ENCODE assay signal across 9 cellular contexts in the genomic region with DNA sequence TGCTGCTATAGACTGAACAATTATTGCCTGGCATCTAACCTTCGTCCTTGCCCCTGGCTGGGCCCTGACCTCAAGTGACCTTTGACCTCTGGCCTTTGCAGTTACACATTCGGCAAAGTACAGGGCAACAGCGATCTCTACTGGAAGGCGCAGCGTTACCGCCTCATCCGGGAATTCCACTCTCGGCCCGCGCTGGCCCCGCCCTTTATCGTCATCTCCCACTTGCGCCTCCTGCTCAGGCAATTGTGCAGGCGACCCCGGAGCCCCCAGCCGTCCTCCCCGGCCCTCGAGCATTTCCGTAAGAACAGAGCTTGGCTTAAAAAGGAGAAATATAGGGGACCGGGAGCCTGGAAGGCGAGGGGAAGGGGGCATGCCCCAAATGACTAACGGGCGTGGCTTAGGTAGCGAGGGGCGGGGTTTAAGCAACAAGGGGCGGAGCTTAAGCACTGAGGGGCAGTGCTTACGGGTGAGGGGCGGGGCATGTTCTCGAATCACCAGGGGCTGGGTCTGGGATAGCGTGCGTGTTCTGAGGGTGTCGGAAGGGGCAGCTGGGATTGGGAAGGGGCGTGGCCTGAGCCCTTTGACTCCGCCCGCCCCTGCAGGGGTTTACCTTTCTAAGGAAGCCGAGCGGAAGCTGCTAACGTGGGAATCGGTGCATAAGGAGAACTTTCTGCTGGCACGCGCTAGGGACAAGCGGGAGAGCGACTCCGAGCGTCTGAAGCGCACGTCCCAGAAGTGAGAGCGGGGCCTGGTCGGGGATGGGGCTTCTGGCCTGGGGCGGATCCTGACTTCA. TPM values are rescaled to one million over a fixed set of nuclear protein-coding genes. Genes with fewer than 3 reads are reported as not detected.
DNase-seq lines count a peak whose midpoint lies in the region; ATAC-seq and TF ChIP-seq lines count a peak whose summit lies in the region.
"Had no signal": no experiment of that assay in that cellular context is flagged by ENCODE, and none has a peak within 500 bp of the region (broad histone marks: within the 10 kb centered on the region; RNA-seq: fewer than 3 reads in every experiment).

No MANE protein-coding gene starts in this region.

- H4K20me1 ChIP-seq in SK-N-SH (ENCODE audit: insufficient read depth) (no peaks in the 10 kb centered on the region), osteoblast (ENCODE audit: insufficient read depth, low read length) (no peaks in the 10 kb centered on the region)

- CTCF ChIA-PET in SK-N-SH (lab: Yijun Ruan, JAX): interaction anchor here (0.8 to 3.8 kb wide), 4 partner anchors 12 to 135 kb away, joined by 3 to 41 read pairs (median 16); no protein-coding TSS in a partner anchor

- intact Hi-C loops in adrenal gland (cut with DNase I): loop anchor here in 1 of 2 donors (10.0 kb wide), 1 partner anchor 136 kb away; the partner anchor contains the start of gene KCNA7
- intact Hi-C loops in transverse colon (cut with DNase I; ENCODE audit: low total_unique reads): no loop called here

- H3K9me2 ChIP-seq in SK-N-SH: no peaks in the 10 kb centered on the region

- 89% methylated on average over 50 of the region's 50 CpGs for WGBS in SK-N-SH (ENCODE audit: low lambda C conversion rate)
- WGBS in adrenal gland, 4 donors: 38 to 55% (median 45%) methylated on average over 33 to 50 of the region's 50 CpGs
- WGBS in liver: 28% methylated on average over 50 of the region's 50 CpGs
- WGBS in transverse colon (ENCODE audit: low coverage in 1 of 2), 2 donors: 69 to 83% methylated on average over 18 to 50 of the region's 50 CpGs

- H3K4me3 ChIP-seq in SK-N-SH (ENCODE audit: low read depth in 2 of 2, low read length in 1 of 2) (no peak overlapping the region; a peak in 1 of 4 replicates), adrenal gland (no peak overlapping the region), liver (ENCODE audit: low read depth in 1 of 3, low read length in 3 of 3) (peak overlapping the region; percentile 57 to 70 (median 65)), transverse colon (peak overlapping the region in 1 of 4 donors; percentile 18), osteoblast (ENCODE audit: insufficient read depth, low read length) (no peak overlapping the region)

- H3K36me3 ChIP-seq in SK-N-SH (replicated peaks in 1 of 2; ENCODE audit: control insufficient read depth in 1 of 2, insufficient read depth in 2 of 2, low read length in 1 of 2) (peaks cover 0 to 47% of the 10 kb centered on the region in 2 experiments), adrenal gland (replicated peaks in 1 of 2) (no peaks in the 10 kb centered on the region), liver (ENCODE audit: control insufficient read depth in 4 of 4, insufficient read depth in 3 of 4, low read depth in 1 of 4, low read length in 3 of 4) (peaks cover 0 to 2% (median 0%) of the 10 kb centered on the region in 4 donors), transverse colon (peaks cover 0 to 29% (median 12%) of the 10 kb centered on the region in 4 donors), osteoblast (ENCODE audit: insufficient read depth, low read length) (peaks cover 22% of the 10 kb centered on the region)

- TF ChIP-seq EP300 in SK-N-SH (IDR thresholded peaks at IDR 0.05; ENCODE audit: borderline replicate concordance in 1 of 2, low read depth in 1 of 2, low read length in 1 of 2): no peak
- no peak for TF ChIP-seq EP300 in transverse colon (IDR thresholded peaks at IDR 0.05; ENCODE audit: low read depth)

- H3F3A ChIP-seq in SK-N-SH (replicated peaks; ENCODE audit: insufficient read depth): peaks cover 30% of the 10 kb centered on the region

- TF ChIP-seq POLR2A in adrenal gland (IDR thresholded peaks at IDR 0.05) (no peak), transverse colon (IDR thresholded peaks at IDR 0.05) (no peak)

- ATAC-seq in SK-N-SH treated with all-trans-retinoic acid at 6 μM for 48 hours (no peak; the same call in 1 of the 3 replicates), GM18502 (IDR thresholded peaks at IDR 0.05; ENCODE audit: poor library complexity, unreplicated experiment) (no peak)

- H2AFZ ChIP-seq in SK-N-SH (ENCODE audit: low read depth) (no peak overlapping the region), osteoblast (ENCODE audit: low read length) (no peak overlapping the region)

- TF ChIP-seq RAD21 in SK-N-SH (IDR thresholded peaks at IDR 0.05; ENCODE audit: low read length) (no peak), liver (IDR thresholded peaks at IDR 0.05) (peak; percentile 69 to 70)

- H3K9ac ChIP-seq in SK-N-SH (no peak overlapping the region), liver (ENCODE audit: low read depth in 1 of 2, low read length in 2 of 2) (peak overlapping the region in 1 of 2 donors; percentile 36)

- TF ChIP-seq CTCF in SK-N-SH (IDR thresholded peaks at IDR 0.05) (no peak), adrenal gland (IDR thresholded peaks at IDR 0.05) (peak in 2 of 6 experiments; percentile 4 to 6), liver (IDR thresholded peaks at IDR 0.05; ENCODE audit: low read depth, low read length, missing input control) (peak; percentile 40), transverse colon (IDR thresholded peaks at IDR 0.05) (no peak), osteoblast (IDR thresholded peaks at IDR 0.05; ENCODE audit: extremely low read depth, low read depth, low read length) (no peak)

- H3K4me2 ChIP-seq in SK-N-SH (no peak overlapping the region), osteoblast (ENCODE audit: insufficient read depth, low read length) (no peak overlapping the region)

- H3K4me1 ChIP-seq in SK-N-SH (ENCODE audit: control insufficient read depth in 1 of 2, insufficient read depth in 2 of 2, low read depth in 1 of 2, low read length in 1 of 2) (no peaks in the 10 kb centered on the region; a peak in 1 of 4 replicates), adrenal gland (replicated peaks in 1 of 2) (peaks cover 0 to 8% of the 10 kb centered on the region in 2 donors), liver (ENCODE audit: control insufficient read depth in 4 of 4, insufficient read depth in 4 of 4, low read length in 3 of 4) (peaks cover 5 to 13% (median 8%) of the 10 kb centered on the region in 4 donors), transverse colon (peaks cover 0 to 8% (median 0%) of the 10 kb centered on the region in 4 donors), osteoblast (ENCODE audit: insufficient read depth, low read length) (peaks cover 6% of the 10 kb centered on the region)

- H3K79me2 ChIP-seq in SK-N-SH (ENCODE audit: insufficient read depth) (no peaks in the 10 kb centered on the region), osteoblast (ENCODE audit: insufficient read depth, low read length) (no peaks in the 10 kb centered on the region)

- H3K27me3 ChIP-seq in SK-N-SH (ENCODE audit: insufficient read depth) (no peaks in the 10 kb centered on the region), adrenal gland (no peaks in the 10 kb centered on the region), liver (ENCODE audit: control insufficient read depth in 4 of 4, insufficient read depth in 4 of 4, low read length in 3 of 4) (no peaks in the 10 kb centered on the region), transverse colon (no peaks in the 10 kb centered on the region), osteoblast (ENCODE audit: insufficient read depth, low read length) (no peaks in the 10 kb centered on the region)

- no peaks in the 10 kb centered on the region for H3K9me3 ChIP-seq in SK-N-SH
- no peaks in the 10 kb centered on the region for H3K9me3 ChIP-seq in adrenal gland (replicated peaks in 1 of 3)
- H3K9me3 ChIP-seq in liver (ENCODE audit: control insufficient read depth in 4 of 4, low read length in 3 of 4): no peaks in the 10 kb centered on the region
- H3K9me3 ChIP-seq in transverse colon: no peaks in the 10 kb centered on the region
- no peaks in the 10 kb centered on the region for H3K9me3 ChIP-seq in osteoblast (ENCODE audit: low read depth, low read length)

- POLR2A ChIA-PET in SK-N-SH (lab: Yijun Ruan, JAX): no interaction called here

- H3K27ac ChIP-seq in SK-N-SH (ENCODE audit: low read depth in 2 of 2, low read length in 1 of 2): no peak overlapping the region
- peak overlapping the region in 1 of 5 donors; percentile 18 for H3K27ac ChIP-seq in adrenal gland
- peak overlapping the region; percentile 81 to 91 for H3K27ac ChIP-seq in liver (ENCODE audit: low read depth in 1 of 2, low read length in 2 of 2)
- peak overlapping the region in 3 of 4 donors; percentile 10 to 35 (median 30) for H3K27ac ChIP-seq in transverse colon
- no peak overlapping the region for H3K27ac ChIP-seq in osteoblast (ENCODE audit: low read depth, low read length)

- in situ Hi-C loops in transverse colon (cut with MboI; ENCODE audit: low pct_ligation_motif_present in 1 of 4, low pct_unique_long_range_greater_than_20kb in 1 of 4, low sequenced_read_pairs in 3 of 4): loop anchor here in 1 of 4 donors (25.0 kb wide), 1 partner anchor 123 kb away; the partner anchor contains the start of gene SNRNP70

- DNase-seq in SK-N-SH (peak; percentile 69), adrenal gland (peak in 6 of 7 donors; percentile 55 to 75 (median 64)), transverse colon (peak; percentile 42), NCI-H146 (lab: John Stamatoyannopoulos, UW) (no peak), osteoblast (ENCODE audit: insufficient read length, low spot score, missing footprints) (no peak)

TF ChIP-seq in SK-N-SH treated with all-trans-retinoic acid at 6 μM for 48 hours, 23 proteins besides CTCF, POLR2A, EP300 and RAD21 (continues in another document):
- no peak for TF ChIP-seq ZNF565 (CRISPR knock-in tag; conservative IDR thresholded peaks at IDR 0.05; ENCODE audit: low read depth)
- no peak for TF ChIP-seq BACH2 (CRISPR knock-in tag; IDR thresholded peaks at IDR 0.05; ENCODE audit: borderline replicate concordance)
- TF ChIP-seq ZNF70 (CRISPR knock-in tag; IDR thresholded peaks at IDR 0.05): no peak
- TF ChIP-seq RARB (CRISPR knock-in tag; IDR thresholded peaks at IDR 0.05): no peak

TF ChIP-seq in liver, 16 proteins besides CTCF, POLR2A, EP300 and RAD21 (continues in another document):
- TF ChIP-seq, protein P1, sequence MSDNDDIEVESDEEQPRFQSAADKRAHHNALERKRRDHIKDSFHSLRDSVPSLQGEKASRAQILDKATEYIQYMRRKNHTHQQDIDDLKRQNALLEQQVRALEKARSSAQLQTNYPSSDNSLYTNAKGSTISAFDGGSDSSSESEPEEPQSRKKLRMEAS (IDR thresholded peaks at IDR 0.05): no peak
- TF ChIP-seq RXRA (IDR thresholded peaks at IDR 0.05): peak; percentile 96 to 99

RNA-seq across cellular contexts. Expression of gene TRPM4, which starts 52.7 kb away (rescaled TPM):
- 16.9 and 20.6 TPM in 2 replicates for polyA plus RNA-seq in SK-N-SH (2012; rRNA removed)
- 5.4 and 8.1 TPM in 2 replicates for polyA plus RNA-seq in SK-N-SH (2012; cell fraction: cytosol; rRNA removed)
- 147 and 193 TPM in 2 replicates for polyA plus RNA-seq in SK-N-SH (2012; cell fraction: nucleus; rRNA removed)
- total RNA-seq in adrenal gland: 10 to 100 TPM in 6 of 8 donors, 1 to 10 TPM in 2; 6.8 to 25.1 (median 15.7) TPM
- 10 to 100 TPM in 2 of 3 donors, 1 to 10 TPM in 1; 4.2 to 56.3 (median 20.6) TPM for polyA plus RNA-seq in adrenal gland
- total RNA-seq in liver: 10 to 100 TPM in 1 of 2 donors, 1 to 10 TPM in 1; 8.1 to 11.0 TPM
- polyA plus RNA-seq in liver: 10 to 100 TPM; 15.4 to 31.2 TPM
- 100 to 1,000 TPM; 247 to 884 (median 568) TPM for total RNA-seq in transverse colon
- 15.9 and 20.6 TPM in 2 replicates for total RNA-seq in osteoblast

RNA-seq across cellular contexts. Expression of gene HRC, which starts 55.1 kb away (rescaled TPM):
- polyA plus RNA-seq in SK-N-SH (2012; rRNA removed): not detected in 2 replicates
- 0.04 TPM in 1 of 2 replicates, not detected in the other for polyA plus RNA-seq in SK-N-SH (2012; cell fraction: cytosol; rRNA removed)
- polyA plus RNA-seq in SK-N-SH (2012; cell fraction: nucleus; rRNA removed): 0.04 and 0.12 TPM in 2 replicates
- 1 to 10 TPM in 7 of 8 donors, under 1 TPM in 1; 0.77 to 7.1 (median 2.6) TPM for total RNA-seq in adrenal gland
- 1 to 10 TPM; 2.1 to 2.5 (median 2.4) TPM for polyA plus RNA-seq in adrenal gland
- total RNA-seq in liver: 1 to 10 TPM; 1.2 TPM
- under 1 TPM; 0.25 to 0.51 TPM for polyA plus RNA-seq in liver
- under 1 TPM in 2 of 4 donors, not detected in 2; 0.16 to 0.82 TPM for total RNA-seq in transverse colon
- not detected in 2 replicates for total RNA-seq in osteoblast
- polyA plus RNA-seq: AG04450 had no signal

Comparison
In these comparisons a context has a peak if more than half of its experiments do, and no peak if none do; other contexts are left out.
1. DNase-seq: peak in SK-N-SH (single experiment), adrenal gland (6 of 7) and transverse colon (single experiment); none in NCI-H146 (single experiment) and osteoblast (single experiment).
2. H3K27ac ChIP-seq: peak in liver (2 of 2) and transverse colon (3 of 4); none in SK-N-SH (0 of 2) and osteoblast (single experiment).
3. H3K4me3 ChIP-seq: peak in liver (3 of 3); none in SK-N-SH (0 of 2), adrenal gland (0 of 4) and osteoblast (single experiment).
4. RNA of gene TRPM4, which starts 52.7 kb away (total RNA-seq): 247 to 884 TPM in transverse colon; 6.8 to 25.1 TPM in adrenal gland, 15.9 to 20.6 TPM in osteoblast and 8.1 to 11.0 TPM in liver; every median in the first group is over 4 times any median in the second.